ENCODE assay signal across 8 cellular contexts in genomic region chr11:44186531-44186930, GRCh38.
"Had no signal": no experiment of that assay in that cellular context is flagged by ENCODE, and none has a peak within 500 bp of the region (broad histone marks: within the 10 kb centered on the region; RNA-seq: fewer than 3 reads in every experiment).

No MANE protein-coding gene starts in this region.

- H3K4me3 Mint-ChIP-seq: GM23338, H9, IgD-negative memory B cell had no signal

- FAIRE-seq: H1, H54, HepG2 had no signal

- DNase-seq: H9, HCEC 1CT, KBM-7 had no signal

- ATAC-seq: GM23338, HepG2 had no signal

- H3K27me3 Mint-ChIP-seq: IgD-negative memory B cell had no signal

- H3K27ac Mint-ChIP-seq: GM23338, H9, IgD-negative memory B cell had no signal
